15 cellular contexts compared by ENCODE assay signal in genomic region chr4:151719045-151719743, GRCh38. TPM values are rescaled to one million over a fixed set of nuclear protein-coding genes. Genes with fewer than 3 reads are reported as not detected.
A peak's percentile ranks its signal among the peaks of the same experiment; 100 is the strongest.
DNase-seq lines count a peak whose midpoint lies in the region; ATAC-seq and TF ChIP-seq lines count a peak whose summit lies in the region.
"Had no signal": no experiment of that assay in that cellular context is flagged by ENCODE, and none has a peak within 500 bp of the region (broad histone marks: within the 10 kb centered on the region; RNA-seq: fewer than 3 reads in every experiment).

No MANE protein-coding gene starts in this region.

- no peaks in the 10 kb centered on the region for H3K36me3 ChIP-seq in MM.1S (replicated peaks; ENCODE audit: insufficient read depth, low read length)
- H3K36me3 ChIP-seq: neutrophil had no signal

- no peak overlapping the region for H3K9ac ChIP-seq in MM.1S (ENCODE audit: low read length)

- H3K4me1 ChIP-seq in MM.1S (ENCODE audit: low read length) = no peaks in the 10 kb centered on the region
- H3K4me1 ChIP-seq: HAP-1 had no signal

- peak overlapping the region; percentile 24 for H3K27ac Mint-ChIP-seq in neural crest cell (ENCODE audit: unreplicated experiment)
- no peak overlapping the region for H3K27ac Mint-ChIP-seq in activated T-cell treated with anti-CD3 and anti-CD28 coated beads, Interleukin-2, amount 50 U/mL, for 72 hours
- H3K27ac Mint-ChIP-seq: activated CD8-positive, alpha-beta T cell treated with anti-CD3 and anti-CD28 coated beads for 36 hours had no signal

- DNase-seq in ELF-1 (ENCODE audit: low read depth, low spot score) (peak; percentile 48), NCI-H69 (lab: John Stamatoyannopoulos, UW) (peak; percentile 49), neural crest cell (ENCODE audit: low read depth, low spot score) (no peak), SK-N-DZ (ENCODE audit: low spot score) (no peak), MM.1S (no peak)
- no peak for DNase-seq in activated T-cell treated with anti-CD3 and anti-CD28 coated beads, Interleukin-2, amount 50 U/mL, for 72 hours
- DNase-seq: activated CD8-positive, alpha-beta T cell treated with anti-CD3 and anti-CD28 coated beads for 36 hours; midbrain; NCI-H1930; NCI-H526 treated with DMSO at 0.1 percent for 48 hours; stimulated activated CD4-positive, alpha-beta T cell treated with anti-CD3 and anti-CD28 coated beads, Interleukin-2, amount 100 ng/mL, for 48 hours had no signal

- H3K79me2 ChIP-seq in MM.1S (ENCODE audit: low read length) = no peaks in the 10 kb centered on the region

- H3K4me1 Mint-ChIP-seq in neural crest cell = peaks cover 23% of the 10 kb centered on the region
- H3K4me1 Mint-ChIP-seq in activated T-cell treated with anti-CD3 and anti-CD28 coated beads, Interleukin-2, amount 50 U/mL, for 72 hours (ENCODE audit: low read depth) = no peaks in the 10 kb centered on the region

- no peaks in the 10 kb centered on the region for H3K9me2 ChIP-seq in MM.1S (replicated peaks; ENCODE audit: insufficient read depth, low read length)

- H2AFZ ChIP-seq in MM.1S (ENCODE audit: low read length) = no peak overlapping the region

- no peak for TF ChIP-seq CTCF in neural crest cell (conservative IDR thresholded peaks at IDR 0.05)
- TF ChIP-seq CTCF in MM.1S (IDR thresholded peaks at IDR 0.05; ENCODE audit: low read length) = no peak

- no peak overlapping the region for H3K4me2 ChIP-seq in MM.1S (ENCODE audit: low read depth, low read length)

- no peak overlapping the region for H3K4me3 Mint-ChIP-seq in neural crest cell
- no peak overlapping the region for H3K4me3 Mint-ChIP-seq in activated T-cell treated with anti-CD3 and anti-CD28 coated beads, Interleukin-2, amount 50 U/mL, for 72 hours
- H3K4me3 Mint-ChIP-seq: activated CD8-positive, alpha-beta T cell treated with anti-CD3 and anti-CD28 coated beads for 36 hours had no signal

- no peaks in the 10 kb centered on the region for H3F3A ChIP-seq in MM.1S (ENCODE audit: insufficient read depth, low read length)

- ATAC-seq in esophagus mucosa = peak; percentile 84
- ATAC-seq in activated T-cell treated with anti-CD3 and anti-CD28 coated beads, Interleukin-2, amount 50 U/mL, for 72 hours (replicated peaks in 1 of 2) = no peak
- ATAC-seq: activated CD8-positive, alpha-beta T cell treated with anti-CD3 and anti-CD28 coated beads for 36 hours; Panc1 had no signal

- no peaks in the 10 kb centered on the region for H3K36me3 Mint-ChIP-seq in neural crest cell (ENCODE audit: low read depth)
- no peaks in the 10 kb centered on the region for H3K36me3 Mint-ChIP-seq in activated T-cell treated with anti-CD3 and anti-CD28 coated beads, Interleukin-2, amount 50 U/mL, for 72 hours (ENCODE audit: insufficient read depth in 2 of 2)

- H3K9me3 Mint-ChIP-seq in neural crest cell = no peaks in the 10 kb centered on the region
- H3K9me3 Mint-ChIP-seq in activated T-cell treated with anti-CD3 and anti-CD28 coated beads, Interleukin-2, amount 50 U/mL, for 72 hours = no peaks in the 10 kb centered on the region
- H3K9me3 Mint-ChIP-seq: activated CD8-positive, alpha-beta T cell treated with anti-CD3 and anti-CD28 coated beads for 36 hours had no signal

- no peak overlapping the region for H3K27ac ChIP-seq in MM.1S (ENCODE audit: low read length)
- H3K27ac ChIP-seq: neutrophil had no signal

- no peaks in the 10 kb centered on the region for H4K20me1 ChIP-seq in MM.1S (ENCODE audit: insufficient read depth, low read length)

- H3K9me3 ChIP-seq in MM.1S (replicated peaks; ENCODE audit: insufficient read depth, low read length) = no peaks in the 10 kb centered on the region
- H3K9me3 ChIP-seq: HAP-1, neutrophil had no signal

- H3K27me3 ChIP-seq in MM.1S (replicated peaks; ENCODE audit: insufficient read depth, low read length) = no peaks in the 10 kb centered on the region
- H3K27me3 ChIP-seq: neutrophil had no signal

- H3K4me3 ChIP-seq in MM.1S (ENCODE audit: low read length) = no peak overlapping the region
- H3K4me3 ChIP-seq: HAP-1 had no signal

- H3K27me3 Mint-ChIP-seq in neural crest cell (ENCODE audit: low read depth) = no peaks in the 10 kb centered on the region
- H3K27me3 Mint-ChIP-seq in activated T-cell treated with anti-CD3 and anti-CD28 coated beads, Interleukin-2, amount 50 U/mL, for 72 hours (ENCODE audit: low read depth) = no peaks in the 10 kb centered on the region
- H3K27me3 Mint-ChIP-seq: activated CD8-positive, alpha-beta T cell treated with anti-CD3 and anti-CD28 coated beads for 36 hours had no signal

RNA-seq across cellular contexts. Expression of gene GATB, which starts 41.6 kb away (rescaled TPM):
- 22.8 TPM for total RNA-seq in esophagus mucosa
- total RNA-seq in neural crest cell = 22.2 and 24.9 TPM in 2 replicates
- 14.3 and 26.2 TPM in 2 replicates for polyA plus RNA-seq in SK-N-DZ (2014; cell fraction: cytosol; rRNA removed)
- polyA plus RNA-seq in SK-N-DZ (2014; cell fraction: nucleus; rRNA removed) = 16.5 and 17.5 TPM in 2 replicates
- total RNA-seq in activated T-cell treated with anti-CD3 and anti-CD28 coated beads, Interleukin-2, amount 50 U/mL, for 72 hours = 10 to 100 TPM; 15.4 to 19.5 TPM

Comparison
In these comparisons a context has a peak if more than half of its experiments do, and no peak if none do; other contexts are left out.
1. DNase-seq: peak in ELF-1 (single experiment) and NCI-H69 (single experiment); none in neural crest cell (single experiment), SK-N-DZ (single experiment), activated T-cell treated with anti-CD3 and anti-CD28 coated beads, Interleukin-2, amount 50 U/mL, for 72 hours (0 of 2) and MM.1S (single experiment).